ENCODE assay signal across 10 cellular contexts in genomic region chr3:59456852-59457485, GRCh38.
A peak's percentile ranks its signal among the peaks of the same experiment; 100 is the strongest.
DNase-seq lines count a peak whose midpoint lies in the region; ATAC-seq, FAIRE-seq and TF ChIP-seq lines count a peak whose summit lies in the region.
"Had no signal": no experiment of that assay in that cellular context is flagged by ENCODE, and none has a peak within 500 bp of the region (broad histone marks: within the 10 kb centered on the region; RNA-seq: fewer than 3 reads in every experiment).

No MANE protein-coding gene starts in this region.

- no peak overlapping the region for H2BK12ac ChIP-seq in mesenchymal stem cell (ENCODE audit: low read length in 2 of 2)

- H2BK5ac ChIP-seq in mesenchymal stem cell (ENCODE audit: low read depth, low read length, poor library complexity, severe bottlenecking): no peak overlapping the region

- no peak overlapping the region for H3K27ac Mint-ChIP-seq in endothelial cell (ENCODE audit: unreplicated experiment)

- H3K18ac ChIP-seq in mesenchymal stem cell (ENCODE audit: low read depth in 1 of 2, low read length in 2 of 2): no peak overlapping the region

- H3K4ac ChIP-seq in mesenchymal stem cell (ENCODE audit: low read depth in 1 of 2, low read length in 2 of 2): no peak overlapping the region

- H3K27me3 Mint-ChIP-seq in activated T-cell treated with anti-CD3 and anti-CD28 coated beads, Interleukin-2, amount 50 U/mL, for 4 hours (ENCODE audit: low read depth): no peaks in the 10 kb centered on the region
- H3K27me3 Mint-ChIP-seq in endothelial cell (ENCODE audit: unreplicated experiment): no peaks in the 10 kb centered on the region

- no peak overlapping the region for H3K23ac ChIP-seq in mesenchymal stem cell (ENCODE audit: low read length in 2 of 2)

- no peak overlapping the region for H2AK5ac ChIP-seq in mesenchymal stem cell (ENCODE audit: low read length, severe bottlenecking)

- H2BK120ac ChIP-seq in mesenchymal stem cell (ENCODE audit: low read depth, low read length): no peak overlapping the region

- peak overlapping the region in 1 of 2 experiments; percentile 12 for H3K14ac ChIP-seq in mesenchymal stem cell (ENCODE audit: low read length in 2 of 2)

- H3K9me3 Mint-ChIP-seq in activated T-cell treated with anti-CD3 and anti-CD28 coated beads, Interleukin-2, amount 50 U/mL, for 4 hours: peaks cover 15% of the 10 kb centered on the region
- H3K9me3 Mint-ChIP-seq in endothelial cell (ENCODE audit: unreplicated experiment): no peaks in the 10 kb centered on the region

- peak; percentile 74 for FAIRE-seq in GM18507 (lab: Jason Lieb, UNC)

- H3K79me1 ChIP-seq in mesenchymal stem cell (replicated peaks; ENCODE audit: low read length, poor library complexity, severe bottlenecking): no peaks in the 10 kb centered on the region

- peaks cover 0 to 3% of the 10 kb centered on the region in 2 experiments for H3K27me3 ChIP-seq in mesenchymal stem cell (ENCODE audit: control insufficient read depth in 1 of 2, insufficient read depth in 1 of 2, low read length in 2 of 2)

- H3K27ac ChIP-seq in mesenchymal stem cell (ENCODE audit: low read length, poor library complexity, severe bottlenecking): no peak overlapping the region

- H3K4me2 ChIP-seq in mesenchymal stem cell (ENCODE audit: low read length, poor library complexity, severe bottlenecking): no peak overlapping the region

- H3K36me3 Mint-ChIP-seq in activated T-cell treated with anti-CD3 and anti-CD28 coated beads, Interleukin-2, amount 50 U/mL, for 4 hours (ENCODE audit: insufficient read depth): no peaks in the 10 kb centered on the region
- H3K36me3 Mint-ChIP-seq in endothelial cell (ENCODE audit: low read depth, unreplicated experiment): no peaks in the 10 kb centered on the region

- no peak overlapping the region for H3K9ac ChIP-seq in mesenchymal stem cell (ENCODE audit: low read length)

- H3K4me3 ChIP-seq in mesenchymal stem cell (ENCODE audit: insufficient read depth in 1 of 2, low read depth in 1 of 2, low read length in 2 of 2): no peak overlapping the region

- H3K9me3 ChIP-seq in mesenchymal stem cell (ENCODE audit: control insufficient read depth, low read length): no peaks in the 10 kb centered on the region

- ATAC-seq in GM19395 (IDR thresholded peaks at IDR 0.05; ENCODE audit: unreplicated experiment) (peak; percentile 99), HG02943 (IDR thresholded peaks at IDR 0.05; ENCODE audit: low read depth, unreplicated experiment) (peak; percentile 76)
- ATAC-seq in activated T-cell treated with anti-CD3 and anti-CD28 coated beads, Interleukin-2, amount 50 U/mL, for 4 hours: peak; percentile 85 to 96

- TF ChIP-seq CTCF in endothelial cell (IDR thresholded peaks at IDR 0.05; ENCODE audit: unreplicated experiment): no peak

- H2BK15ac ChIP-seq in mesenchymal stem cell (ENCODE audit: low read depth, poor library complexity, severe bottlenecking): no peak overlapping the region

- H4K8ac ChIP-seq in mesenchymal stem cell (ENCODE audit: low read length): no peak overlapping the region

- H3K36me3 ChIP-seq in mesenchymal stem cell (ENCODE audit: control insufficient read depth in 1 of 2, insufficient read depth in 2 of 2, low read depth in 1 of 2, low read length in 2 of 2): no peaks in the 10 kb centered on the region

- DNase-seq in GM18507 (ENCODE audit: extremely low spot score, insufficient read length, low read depth) (no peak), endothelial cell (ENCODE audit: low spot score) (no peak), mesenchymal stem cell (no peak), NCI-H128 (lab: John Stamatoyannopoulos, UW; ENCODE audit: unreplicated experiment) (no peak), amniotic stem cell (lab: John Stamatoyannopoulos, UW) (no peak)
- DNase-seq in activated T-cell treated with anti-CD3 and anti-CD28 coated beads, Interleukin-2, amount 50 U/mL, for 4 hours: no peak
- DNase-seq: DND-41; stimulated activated naive CD4-positive, alpha-beta T cell treated with Interleukin-2 at 50 U/mL for 16 hours had no signal

- H3K4me1 ChIP-seq in mesenchymal stem cell (ENCODE audit: control insufficient read depth, insufficient read depth, low read depth, low read length): no peaks in the 10 kb centered on the region

- H3K4me1 Mint-ChIP-seq in activated T-cell treated with anti-CD3 and anti-CD28 coated beads, Interleukin-2, amount 50 U/mL, for 4 hours (ENCODE audit: low read depth): peaks cover 34% of the 10 kb centered on the region
- H3K4me1 Mint-ChIP-seq in endothelial cell (ENCODE audit: unreplicated experiment): no peaks in the 10 kb centered on the region

- WGBS in mesenchymal stem cell: 74% methylated on average over 6 of the region's 7 CpGs

- H4K91ac ChIP-seq in mesenchymal stem cell (ENCODE audit: low read length): no peak overlapping the region

- H2AFZ ChIP-seq in mesenchymal stem cell (ENCODE audit: low read depth, low read length): no peak overlapping the region

- no peak overlapping the region for H3K4me3 Mint-ChIP-seq in activated T-cell treated with anti-CD3 and anti-CD28 coated beads, Interleukin-2, amount 50 U/mL, for 4 hours
- H3K4me3 Mint-ChIP-seq in endothelial cell (ENCODE audit: unreplicated experiment): no peak overlapping the region
